8 cellular contexts compared by ENCODE assay signal in the genomic region with DNA sequence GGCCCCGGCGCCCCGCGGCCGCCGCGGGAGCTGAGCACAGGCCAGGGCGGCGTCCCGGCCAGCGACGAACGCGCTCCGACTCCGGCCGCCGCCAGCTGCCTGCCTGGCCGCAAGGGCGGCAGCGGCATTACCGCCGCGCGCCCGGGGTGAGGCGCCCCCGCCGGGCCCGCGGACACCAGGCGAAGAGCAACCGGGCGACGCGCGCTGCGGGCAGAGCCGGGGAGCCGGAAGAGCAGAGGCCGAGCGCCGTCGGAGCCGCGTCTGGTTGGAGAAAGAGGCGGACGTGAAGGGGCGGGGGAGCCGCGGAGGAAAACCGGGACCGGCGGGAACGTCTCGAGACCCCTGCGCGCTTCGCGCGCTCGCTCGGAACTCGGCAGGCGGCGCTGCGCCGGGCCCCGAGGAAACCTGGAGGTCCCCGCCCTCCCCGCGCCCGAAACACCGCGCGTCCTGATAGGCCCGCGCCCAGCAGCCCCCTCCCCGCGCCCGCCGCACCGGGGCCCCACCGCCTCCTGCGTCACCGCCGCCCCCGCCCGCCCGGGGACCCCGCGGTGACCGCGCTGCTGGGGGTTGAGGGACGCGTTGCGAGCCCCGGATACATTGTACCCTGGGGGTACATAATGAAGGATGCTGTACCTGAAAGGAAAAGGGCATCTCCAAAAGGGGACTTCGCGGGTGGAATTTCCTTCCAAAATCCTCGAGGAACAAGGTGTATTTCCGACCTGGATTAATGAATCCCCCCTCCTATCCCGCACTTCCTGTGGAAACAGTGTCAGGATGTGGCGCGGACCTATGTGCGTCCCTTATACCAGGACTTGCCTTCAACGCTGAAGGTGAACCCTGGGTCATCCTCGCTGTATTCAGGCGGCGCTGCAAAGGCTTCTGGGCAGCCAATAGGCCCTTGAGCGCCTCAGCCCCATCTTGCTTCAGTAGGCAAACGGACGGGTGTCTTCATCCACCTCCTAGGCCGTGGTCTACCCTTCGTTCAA. TPM values are rescaled to one million over a fixed set of nuclear protein-coding genes. Genes with fewer than 3 reads are reported as not detected.
A peak's percentile ranks its signal among the peaks of the same experiment; 100 is the strongest.
DNase-seq lines count a peak whose midpoint lies in the region; ATAC-seq and TF ChIP-seq lines count a peak whose summit lies in the region.

No MANE protein-coding gene starts in this region.

- ATAC-seq in GM18873 (IDR thresholded peaks at IDR 0.05; ENCODE audit: low FRiP score, unreplicated experiment): peak; percentile 64
- ATAC-seq in HG03103 (IDR thresholded peaks at IDR 0.05; ENCODE audit: low read depth, unreplicated experiment): peak; percentile 57
- ATAC-seq in activated CD4-positive, alpha-beta T cell treated with anti-CD3 and anti-CD28 coated beads for 36 hours: peak; percentile 80

- peak overlapping the region; percentile 73 for H3K4me3 Mint-ChIP-seq in activated CD4-positive, alpha-beta T cell treated with anti-CD3 and anti-CD28 coated beads for 36 hours

- peak; percentile 36 to 39 for DNase-seq in AML-193 (lab: John Stamatoyannopoulos, UW)
- DNase-seq in NCI-H2171 treated with DMSO at 0.1 percent for 48 hours (lab: John Stamatoyannopoulos, UW): peak; percentile 91
- DNase-seq in activated CD4-positive, alpha-beta T cell treated with anti-CD3 and anti-CD28 coated beads for 36 hours: peak; percentile 74
- DNase-seq in lower leg skin (ENCODE audit: low spot score in 2 of 2): no peak
- DNase-seq in stimulated activated CD4-positive, alpha-beta T cell treated with anti-CD3 and anti-CD28 coated beads, Interleukin-4, amount 100 ng/mL, for 4 hours: peak; percentile 35 to 59

- intact Hi-C loops in activated CD4-positive, alpha-beta T cell treated with anti-CD3 and anti-CD28 coated beads for 36 hours (cut with DNase I, micrococcal nuclease): loop anchor here (1.0 to 5.0 kb wide), 6 partner anchors 26 to 407 kb away; partner anchors contain the start of genes DSG2 (in 1 of the 2), RNF125 (in 1 of the 2) and TRAPPC8 (in 1 of the 2)
- intact Hi-C loops in lower leg skin (cut with DNase I; ENCODE audit: low total_unique reads): no loop called here

- H3K4me3 ChIP-seq in duodenal mucosa (ENCODE audit: low read depth in 1 of 2, low read length in 2 of 2) (peak overlapping the region; percentile 72 to 81), lower leg skin (ENCODE audit: low read depth, poor library complexity, severe bottlenecking) (peak overlapping the region; percentile 39)

- H3K27ac Mint-ChIP-seq in activated CD4-positive, alpha-beta T cell treated with anti-CD3 and anti-CD28 coated beads for 36 hours: peak overlapping the region; percentile 78

- no peaks in the 10 kb centered on the region for H3K9me3 ChIP-seq in duodenal mucosa (ENCODE audit: control insufficient read depth in 1 of 2, low read length in 2 of 2)

- no peaks in the 10 kb centered on the region for H3K36me3 ChIP-seq in duodenal mucosa (ENCODE audit: control insufficient read depth in 1 of 2, insufficient read depth in 2 of 2, low read length in 2 of 2)

- POLR2A ChIA-PET in activated CD4-positive, alpha-beta T cell treated with anti-CD3 and anti-CD28 coated beads for 36 hours (lab: Charles Lee): interaction anchor here (0.6 kb wide), 1 partner anchor 63 kb away, joined by 3 read pairs; no protein-coding TSS in a partner anchor

- peak overlapping the region; percentile 52 to 54 for H3K9ac ChIP-seq in duodenal mucosa (ENCODE audit: low read depth in 1 of 2, low read length in 2 of 2)

- no peak for TF ChIP-seq CTCF in lower leg skin (IDR thresholded peaks at IDR 0.05)

- no peaks in the 10 kb centered on the region for H3K36me3 Mint-ChIP-seq in activated CD4-positive, alpha-beta T cell treated with anti-CD3 and anti-CD28 coated beads for 36 hours (ENCODE audit: low read depth)

- no peaks in the 10 kb centered on the region for H3K27me3 ChIP-seq in duodenal mucosa (ENCODE audit: control insufficient read depth in 1 of 2, insufficient read depth in 2 of 2, low read length in 2 of 2)

- peaks cover 14 to 20% of the 10 kb centered on the region in 2 donors for H3K4me1 ChIP-seq in duodenal mucosa (ENCODE audit: control insufficient read depth in 1 of 2, insufficient read depth in 2 of 2, low read length in 2 of 2)

- CTCF ChIA-PET in activated CD4-positive, alpha-beta T cell treated with anti-CD3 and anti-CD28 coated beads for 36 hours (lab: Charles Lee): interaction anchor here (1.5 kb wide), 1 partner anchor 27 kb away, joined by 5 read pairs; no protein-coding TSS in a partner anchor

- WGBS in lower leg skin, 2 donors: 2 to 4% methylated on average over 23 to 46 of the region's 115 CpGs

- peaks cover 16% of the 10 kb centered on the region for H3K4me1 Mint-ChIP-seq in activated CD4-positive, alpha-beta T cell treated with anti-CD3 and anti-CD28 coated beads for 36 hours

- TF ChIP-seq POLR2A in lower leg skin (IDR thresholded peaks at IDR 0.05): no peak

- H3K27me3 Mint-ChIP-seq in activated CD4-positive, alpha-beta T cell treated with anti-CD3 and anti-CD28 coated beads for 36 hours: peaks cover 39% of the 10 kb centered on the region

- H3K9me3 Mint-ChIP-seq in activated CD4-positive, alpha-beta T cell treated with anti-CD3 and anti-CD28 coated beads for 36 hours (ENCODE audit: low read depth): no peaks in the 10 kb centered on the region

- peak overlapping the region; percentile 41 for H3K27ac ChIP-seq in duodenal mucosa (ENCODE audit: low read depth, low read length)

RNA-seq across cellular contexts. Expression of gene B4GALT6, which starts 1.0 kb away (rescaled TPM):
- total RNA-seq in activated CD4-positive, alpha-beta T cell treated with anti-CD3 and anti-CD28 coated beads for 36 hours: 1 to 10 TPM; 4.0 to 6.5 TPM
- 1 to 10 TPM; 1.3 to 2.1 (median 1.6) TPM for total RNA-seq in lower leg skin

Comparison
In these comparisons a context has a peak if more than half of its experiments do, and no peak if none do; other contexts are left out.
1. DNase-seq: peak in AML-193 (2 of 2), NCI-H2171 treated with DMSO at 0.1 percent for 48 hours (single experiment), activated CD4-positive, alpha-beta T cell treated with anti-CD3 and anti-CD28 coated beads for 36 hours (single experiment) and stimulated activated CD4-positive, alpha-beta T cell treated with anti-CD3 and anti-CD28 coated beads, Interleukin-4, amount 100 ng/mL, for 4 hours (2 of 2); none in lower leg skin (0 of 2).
2. Peak in every context shown above with its lines, with median percentiles within 50 percentile points of each other: ATAC-seq.